8 cellular contexts compared by ENCODE assay signal in genomic region chr12:122891661-122892525, GRCh38. TPM values are rescaled to one million over a fixed set of nuclear protein-coding genes. Genes with fewer than 3 reads are reported as not detected.
DNase-seq lines count a peak whose midpoint lies in the region; ATAC-seq and TF ChIP-seq lines count a peak whose summit lies in the region.

No MANE protein-coding gene starts in this region.

- no peaks in the 10 kb centered on the region for H3K9me3 Mint-ChIP-seq in osteocyte (ENCODE audit: unreplicated experiment)

- no peaks in the 10 kb centered on the region for H3K36me3 Mint-ChIP-seq in osteocyte (ENCODE audit: unreplicated experiment)

- peak overlapping the region; percentile 21 for H3K9ac ChIP-seq in NT2/D1 (ENCODE audit: insufficient read length, low read depth)

- H3K27me3 ChIP-seq in NT2/D1 (ENCODE audit: insufficient read depth, insufficient read length): no peaks in the 10 kb centered on the region

- H3K4me3 ChIP-seq in NT2/D1 (ENCODE audit: insufficient read length, low read depth): no peak overlapping the region

- peak overlapping the region; percentile 95 for H3K27ac Mint-ChIP-seq in osteocyte (ENCODE audit: unreplicated experiment)

- peaks cover 19% of the 10 kb centered on the region for H3K4me1 ChIP-seq in NT2/D1 (ENCODE audit: insufficient read depth, insufficient read length)

- H3K27me3 Mint-ChIP-seq in osteocyte (ENCODE audit: unreplicated experiment): no peaks in the 10 kb centered on the region

- H3K4me3 Mint-ChIP-seq in osteocyte (ENCODE audit: unreplicated experiment): peak overlapping the region; percentile 64

- no peak for TF ChIP-seq CTCF in osteocyte (IDR thresholded peaks at IDR 0.05)

- ATAC-seq in GM18517 (IDR thresholded peaks at IDR 0.05; ENCODE audit: unreplicated experiment): no peak

- peaks cover 83% of the 10 kb centered on the region for H3K4me1 Mint-ChIP-seq in osteocyte (ENCODE audit: unreplicated experiment)

- H3K36me3 ChIP-seq in NT2/D1 (ENCODE audit: insufficient read depth, insufficient read length, low read length): peaks cover 15% of the 10 kb centered on the region

- no peaks in the 10 kb centered on the region for H3K9me3 ChIP-seq in NT2/D1 (ENCODE audit: insufficient read depth, low read length)

- DNase-seq in EH (ENCODE audit: low read depth) (peak; percentile 94), NT2/D1 (ENCODE audit: low read depth, low spot score) (peak; percentile 87), epidermal melanocyte (ENCODE audit: insufficient read length, low spot score) (peak; percentile 92), osteocyte (ENCODE audit: extremely low spot score, unreplicated experiment) (no peak), DMS53 (lab: John Stamatoyannopoulos, UW) (no peak), NCI-H1105 (lab: John Stamatoyannopoulos, UW) (no peak)
- DNase-seq in stimulated activated naive CD4-positive, alpha-beta T cell (lab: John Stamatoyannopoulos, UW): no peak

RNA-seq across cellular contexts. Expression of gene VPS37B, which starts 4.0 kb away (rescaled TPM):
- total RNA-seq in osteocyte: 27.5 and 29.9 TPM in 2 replicates

RNA-seq across cellular contexts. Expression of gene HIP1R, which starts 56.6 kb away (rescaled TPM):
- 26.0 and 31.3 TPM in 2 replicates for total RNA-seq in osteocyte

Comparison
In these comparisons a context has a peak if more than half of its experiments do, and no peak if none do; other contexts are left out.
1. DNase-seq: peak in EH (single experiment), NT2/D1 (single experiment) and epidermal melanocyte (single experiment); none in osteocyte (single experiment), DMS53 (single experiment), stimulated activated naive CD4-positive, alpha-beta T cell (0 of 6) and NCI-H1105 (single experiment).